18 cellular contexts compared by ENCODE assay signal in the genomic region with DNA sequence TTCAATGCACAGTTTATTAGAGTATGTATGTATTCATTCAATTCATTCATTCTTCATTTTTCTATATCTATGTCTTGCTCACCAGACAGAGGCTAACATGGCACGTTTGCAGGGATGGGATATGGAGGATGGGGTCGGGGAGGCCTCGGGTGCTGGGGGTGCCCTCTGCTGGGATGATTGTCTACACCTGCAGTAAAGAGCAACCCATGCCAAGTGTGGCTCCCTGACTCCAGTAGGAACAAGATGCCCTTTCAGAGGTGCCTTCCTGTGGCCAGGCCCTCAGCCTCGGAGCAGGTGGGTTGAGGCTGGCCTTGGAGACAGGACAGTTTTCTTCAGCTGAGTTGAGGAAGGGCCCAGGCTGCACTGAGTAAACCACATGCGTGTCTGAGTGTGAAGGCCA.
"Had no signal": no experiment of that assay in that cellular context is flagged by ENCODE, and none has a peak within 500 bp of the region (broad histone marks: within the 10 kb centered on the region; RNA-seq: fewer than 3 reads in every experiment).

No MANE protein-coding gene starts in this region.

- H3K36me3 ChIP-seq: left ventricle myocardium inferior, transverse colon, vagina had no signal

- H3K4me3 ChIP-seq: dorsolateral prefrontal cortex, left ventricle myocardium inferior, transverse colon, vagina had no signal

- FAIRE-seq: colon, kidney had no signal

- H3K9me3 ChIP-seq: left ventricle myocardium inferior, transverse colon, vagina had no signal

- H3K4me1 ChIP-seq: vagina had no signal

- H3K27me3 ChIP-seq: transverse colon, vagina had no signal

- H3K27ac ChIP-seq: dorsolateral prefrontal cortex, epithelial cell of prostate, left ventricle myocardium inferior, transverse colon, vagina had no signal

- DNase-seq: activated CD4-positive, alpha-beta T cell treated with anti-CD3 and anti-CD28 coated beads for 1 hour; activated CD4-positive, alpha-beta T cell treated with anti-CD3 and anti-CD28 coated beads, Interleukin-2, amount 50 U/mL, for 4 hours; activated naive CD8-positive, alpha-beta T cell treated with anti-CD3 and anti-CD28 coated beads, Interleukin-2, amount 10 ng/mL, durations not matched to agents 7 days and 5 days; amygdala; dorsolateral prefrontal cortex; foreskin melanocyte; kidney; left ventricle myocardium inferior; nephron progenitor cell; occipital lobe; retina; stimulated activated CD4-positive, alpha-beta T cell treated with anti-CD3 and anti-CD28 coated beads, Interleukin-12 subunit alpha, Interleukin-12 subunit beta, amount 100 ng/mL, for 4 hours; stimulated activated CD4-positive, alpha-beta T cell treated with anti-CD3 and anti-CD28 coated beads, Interleukin-1b, Interleukin-23, amount 100 ng/mL, for 48 hours; stimulated activated CD8-positive, alpha-beta memory T cell treated with anti-CD3 and anti-CD28 coated beads, Interleukin-4, amount 100 ng/mL, for 48 hours; transverse colon had no signal
